Comparison of ENCODE assay signal across 1 cellular context in genomic region chr12:116535241-116535640, GRCh38.
TF ChIP-seq lines count a peak whose summit lies in the region.

No MANE protein-coding gene starts in this region.

TF ChIP-seq in K562, 482 proteins besides CTCF, POLR2A, EP300 and RAD21:
- TF ChIP-seq LARP7 (IDR thresholded peaks at IDR 0.05) = no peak
- 0 out of 2 replicates have a peak, but pooled peaks have one; percentile 12 for TF ChIP-seq ZNF384 (IDR thresholded peaks at IDR 0.05; ENCODE audit: low read depth, low read length)
TF ChIP-seq in K562: peak in this region for 1.
